Comparison of ENCODE assay signal across 8 cellular contexts in genomic region chr5:180069589-180070247, GRCh38. TPM values are rescaled to one million over a fixed set of nuclear protein-coding genes. Genes with fewer than 3 reads are reported as not detected.
DNase-seq lines count a peak whose midpoint lies in the region; ATAC-seq and TF ChIP-seq lines count a peak whose summit lies in the region.

No MANE protein-coding gene starts in this region.

- H3K4me3 Mint-ChIP-seq in effector memory CD8-positive, alpha-beta T cell: peak overlapping the region; percentile 83 to 86
- H3K4me3 Mint-ChIP-seq in naive thymus-derived CD4-positive, alpha-beta T cell: peak overlapping the region in 9 of 10 donors; percentile 53 to 93 (median 91)

- H3K4me1 ChIP-seq in DND-41 (ENCODE audit: insufficient read depth, low read length) (peaks cover 24% of the 10 kb centered on the region), NT2/D1 (ENCODE audit: insufficient read depth, insufficient read length) (no peaks in the 10 kb centered on the region)
- H3K4me1 ChIP-seq in naive thymus-derived CD4-positive, alpha-beta T cell (ENCODE audit: control insufficient read depth in 2 of 2, insufficient read depth in 2 of 2, low read length in 2 of 2): peaks cover 6 to 21% of the 10 kb centered on the region in 2 donors

- H3K27ac ChIP-seq in DND-41 (ENCODE audit: low read length): no peak overlapping the region
- no peak overlapping the region for H3K27ac ChIP-seq in naive thymus-derived CD4-positive, alpha-beta T cell (ENCODE audit: low read depth, low read length)

- no peak overlapping the region for H2AFZ ChIP-seq in DND-41 (ENCODE audit: low read depth, low read length)

- no peaks in the 10 kb centered on the region; the same call in 1 of the 2 replicates for H4K20me1 ChIP-seq in DND-41 (ENCODE audit: insufficient read depth, low read length)

- intact Hi-C loops in naive thymus-derived CD4-positive, alpha-beta T cell (cut with micrococcal nuclease): loop anchor here (2.0 to 5.0 kb wide), 4 partner anchors 162 to 1862 kb away; partner anchors contain the start of genes TBC1D9B (in 2 of the 2) and RUFY1 (in 1 of the 2)

- H3K9ac ChIP-seq in DND-41 (ENCODE audit: low read depth, low read length) (no peak overlapping the region), NT2/D1 (ENCODE audit: insufficient read length, low read depth) (peak overlapping the region; percentile 90)

- TF ChIP-seq CTCF in DND-41 (IDR thresholded peaks at IDR 0.05; ENCODE audit: borderline replicate concordance, extremely low read depth, low read length, poor library complexity, severe bottlenecking): no peak

- H3K27me3 Mint-ChIP-seq in effector memory CD8-positive, alpha-beta T cell: no peaks in the 10 kb centered on the region
- peaks cover 0 to 47% (median 0%) of the 10 kb centered on the region in 5 donors for H3K27me3 Mint-ChIP-seq in naive thymus-derived CD4-positive, alpha-beta T cell

- H3K27ac Mint-ChIP-seq in effector memory CD8-positive, alpha-beta T cell: peak overlapping the region in 1 of 2 donors; percentile 81
- peak overlapping the region in 7 of 9 donors; percentile 28 to 84 (median 72) for H3K27ac Mint-ChIP-seq in naive thymus-derived CD4-positive, alpha-beta T cell

- POLR2A ChIA-PET in naive thymus-derived CD4-positive, alpha-beta T cell (lab: Charles Lee): interaction anchor here (0.6 to 1.3 kb wide), 3 partner anchors 16 to 446 kb away, joined by 3 to 4 read pairs (median 3); partner anchors contain the start of genes HNRNPH1 and TBC1D9B

- H3K9me3 Mint-ChIP-seq in effector memory CD8-positive, alpha-beta T cell: no peaks in the 10 kb centered on the region
- peaks cover 0 to 3% (median 0%) of the 10 kb centered on the region in 11 donors for H3K9me3 Mint-ChIP-seq in naive thymus-derived CD4-positive, alpha-beta T cell

- peaks cover 24 to 26% of the 10 kb centered on the region in 2 donors for H3K4me1 Mint-ChIP-seq in effector memory CD8-positive, alpha-beta T cell (ENCODE audit: low read depth in 2 of 2)
- peaks cover 10 to 51% (median 38%) of the 10 kb centered on the region in 7 donors for H3K4me1 Mint-ChIP-seq in naive thymus-derived CD4-positive, alpha-beta T cell

- H3K79me2 ChIP-seq in DND-41 (ENCODE audit: insufficient read depth, low read length): no peaks in the 10 kb centered on the region

- peaks cover 16% of the 10 kb centered on the region for H3K36me3 Mint-ChIP-seq in effector memory CD8-positive, alpha-beta T cell (ENCODE audit: insufficient read depth)
- H3K36me3 Mint-ChIP-seq in naive thymus-derived CD4-positive, alpha-beta T cell: peaks cover 0 to 6% (median 0%) of the 10 kb centered on the region in 5 donors

- no peaks in the 10 kb centered on the region for H3K9me3 ChIP-seq in DND-41 (ENCODE audit: insufficient read depth, low read length, severe bottlenecking)
- peaks cover 10% of the 10 kb centered on the region for H3K9me3 ChIP-seq in NT2/D1 (ENCODE audit: insufficient read depth, low read length)
- H3K9me3 ChIP-seq in naive thymus-derived CD4-positive, alpha-beta T cell (ENCODE audit: control insufficient read depth in 2 of 3, low read length in 3 of 3): no peaks in the 10 kb centered on the region

- H3K27me3 ChIP-seq in DND-41 (ENCODE audit: insufficient read depth, low read length, poor library complexity): peaks cover 37% of the 10 kb centered on the region
- peaks cover 17% of the 10 kb centered on the region for H3K27me3 ChIP-seq in NT2/D1 (ENCODE audit: insufficient read depth, insufficient read length)
- no peaks in the 10 kb centered on the region for H3K27me3 ChIP-seq in naive thymus-derived CD4-positive, alpha-beta T cell (ENCODE audit: control insufficient read depth in 2 of 2, insufficient read depth in 2 of 2, low read length in 2 of 2)

- CTCF ChIA-PET in naive thymus-derived CD4-positive, alpha-beta T cell (lab: Charles Lee): interaction anchor here (0.7 kb wide), 1 partner anchor 22 kb away, joined by 3 read pairs; no protein-coding TSS in a partner anchor

- ATAC-seq in DND-41 (ENCODE audit: insufficient read depth, low read depth) (no peak), HG02759 (IDR thresholded peaks at IDR 0.05; ENCODE audit: unreplicated experiment) (no peak), HG03432 (IDR thresholded peaks at IDR 0.05; ENCODE audit: unreplicated experiment) (no peak)
- no peak for ATAC-seq in effector memory CD8-positive, alpha-beta T cell (replicated peaks)
- peak; percentile 35 for ATAC-seq in naive thymus-derived CD4-positive, alpha-beta T cell

- DNase-seq in DND-41: no peak
- DNase-seq in NT2/D1 (ENCODE audit: low read depth, low spot score): no peak
- DNase-seq in effector memory CD8-positive, alpha-beta T cell: no peak
- DNase-seq in naive thymus-derived CD4-positive, alpha-beta T cell: no peak
- no peak for DNase-seq in NCI-H774 (lab: John Stamatoyannopoulos, UW)
- no peak for DNase-seq in stimulated activated CD4-positive, alpha-beta T cell treated with anti-CD3 and anti-CD28 coated beads, Interleukin-12 subunit alpha, Interleukin-12 subunit beta, amount 100 ng/mL, for 4 hours

- 0 out of 4 replicates have a peak overlapping the region, but pooled peaks of 1 of the 2 experiments have one; percentile 71 for H3K4me3 ChIP-seq in DND-41 (ENCODE audit: low read depth in 1 of 2, low read length in 2 of 2)
- peak overlapping the region; percentile 73 for H3K4me3 ChIP-seq in NT2/D1 (ENCODE audit: insufficient read length, low read depth)
- H3K4me3 ChIP-seq in naive thymus-derived CD4-positive, alpha-beta T cell (ENCODE audit: low read length): no peak overlapping the region

- H3K4me2 ChIP-seq in DND-41 (ENCODE audit: insufficient read depth, low read length): peak overlapping the region; percentile 67; the same call in 1 of the 2 replicates

- H3K36me3 ChIP-seq in DND-41 (ENCODE audit: insufficient read depth, low read length) (no peaks in the 10 kb centered on the region), NT2/D1 (ENCODE audit: insufficient read depth, insufficient read length, low read length) (no peaks in the 10 kb centered on the region)
- H3K36me3 ChIP-seq in naive thymus-derived CD4-positive, alpha-beta T cell (ENCODE audit: control insufficient read depth in 2 of 3, insufficient read depth in 3 of 3, low read length in 3 of 3): no peaks in the 10 kb centered on the region

RNA-seq across cellular contexts. Expression of gene RNF130, which starts 1.8 kb away (rescaled TPM):
- total RNA-seq in naive thymus-derived CD4-positive, alpha-beta T cell: 10 to 100 TPM in 4 of 5 experiments, 1 to 10 TPM in 1; 3.6 to 76.3 (median 23.3) TPM
- polyA plus RNA-seq in naive thymus-derived CD4-positive, alpha-beta T cell: 10 to 100 TPM; 14.8 to 18.1 TPM
